19 cellular contexts compared by ENCODE assay signal in genomic region chr4:87056884-87057283, GRCh38.
DNase-seq lines count a peak whose midpoint lies in the region; ATAC-seq and TF ChIP-seq lines count a peak whose summit lies in the region.
"Had no signal": no experiment of that assay in that cellular context is flagged by ENCODE, and none has a peak within 500 bp of the region (broad histone marks: within the 10 kb centered on the region; RNA-seq: fewer than 3 reads in every experiment).

No MANE protein-coding gene starts in this region.

- 84% methylated on average over 2 of the region's 2 CpGs for WGBS in right cardiac atrium
- 85 to 95% methylated on average over 2 of the region's 2 CpGs for WGBS in endodermal cell (ENCODE audit: insufficient coverage in 1 of 2, insufficient read length in 1 of 2), 2 experiments

- no peaks in the 10 kb centered on the region for H3K9me3 ChIP-seq in right cardiac atrium (ENCODE audit: control insufficient read depth, low read length)
- H3K9me3 ChIP-seq in endodermal cell (ENCODE audit: control insufficient read depth, low read length) = no peaks in the 10 kb centered on the region
- no peaks in the 10 kb centered on the region for H3K9me3 ChIP-seq in skeletal muscle tissue (ENCODE audit: control insufficient read depth in 3 of 3, low read length in 3 of 3)
- H3K9me3 ChIP-seq in vagina = no peaks in the 10 kb centered on the region

- no peak overlapping the region for H3K9ac ChIP-seq in endodermal cell (ENCODE audit: extremely low read depth, low read length, poor library complexity, severe bottlenecking)
- H3K9ac ChIP-seq in skeletal muscle tissue (ENCODE audit: low read depth in 1 of 3, low read length in 3 of 3) = no peak overlapping the region

- no peaks in the 10 kb centered on the region for H3K27me3 Mint-ChIP-seq in endodermal cell (ENCODE audit: insufficient read depth)
- H3K27me3 Mint-ChIP-seq: type B pancreatic cell had no signal

- intact Hi-C loops in right cardiac atrium (cut with DNase I) = loop anchor here in 1 of 4 donors (10.0 kb wide), 1 partner anchor 52 kb away; no protein-coding TSS in a partner anchor
- intact Hi-C loops in Right ventricle myocardium inferior (cut with DNase I) = loop anchor here (5.0 kb wide), 2 partner anchors 35 to 50 kb away; no protein-coding TSS in a partner anchor
- intact Hi-C loops in vagina (cut with DNase I) = no loop called here

- DNase-seq in right cardiac atrium (no peak), Right ventricle myocardium inferior (ENCODE audit: missing footprints) (no peak), endodermal cell (no peak), vagina (ENCODE audit: extremely low spot score in 2 of 2) (no peak)
- no peak for DNase-seq in stimulated activated CD4-positive, alpha-beta T cell treated with anti-CD3 and anti-CD28 coated beads, Interleukin-4, amount 100 ng/mL, for 24 hours
- DNase-seq: activated CD4-positive, alpha-beta T cell treated with anti-CD3 and anti-CD28 coated beads for 1 hour; activated effector memory CD4-positive, alpha-beta T cell treated with anti-CD3 and anti-CD28 coated beads, Interleukin-2, amount 50 U/mL, for 16 hours; cortex of kidney; DMS153; foreskin melanocyte; NCI-H1417 treated with DMSO at 0.1 percent for 48 hours; NCI-H2171; NCI-H774; PC-9; stimulated activated CD4-positive, alpha-beta T cell treated with anti-CD3 and anti-CD28 coated beads, Interleukin-4, amount 100 ng/mL, for 1 hour had no signal

- H3K36me3 Mint-ChIP-seq in endodermal cell (ENCODE audit: low read depth) = peaks cover 36% of the 10 kb centered on the region

- H3K9me3 Mint-ChIP-seq in endodermal cell = no peaks in the 10 kb centered on the region
- H3K9me3 Mint-ChIP-seq: type B pancreatic cell had no signal

- ATAC-seq in right cardiac atrium (no peak), Right ventricle myocardium inferior (no peak), GM21423 (IDR thresholded peaks at IDR 0.05; ENCODE audit: unreplicated experiment) (no peak), HG02981 (IDR thresholded peaks at IDR 0.05; ENCODE audit: unreplicated experiment) (no peak)

- H3K4me3 ChIP-seq in right cardiac atrium (ENCODE audit: low read length) (no peak overlapping the region), endodermal cell (ENCODE audit: low read length) (no peak overlapping the region), skeletal muscle tissue (ENCODE audit: low read length in 3 of 3) (no peak overlapping the region), vagina (no peak overlapping the region)
- H3K4me3 ChIP-seq: PC-9 had no signal

- peak overlapping the region; percentile 14 for H3K27ac Mint-ChIP-seq in endodermal cell
- H3K27ac Mint-ChIP-seq: type B pancreatic cell had no signal

- H3K4me3 Mint-ChIP-seq in endodermal cell = no peak overlapping the region
- H3K4me3 Mint-ChIP-seq: type B pancreatic cell had no signal

- peaks cover 30% of the 10 kb centered on the region for H3K4me1 ChIP-seq in right cardiac atrium (ENCODE audit: control insufficient read depth, insufficient read depth, low read length)
- H3K4me1 ChIP-seq in endodermal cell (ENCODE audit: control insufficient read depth, insufficient read depth, low read length) = peaks cover 5% of the 10 kb centered on the region
- H3K4me1 ChIP-seq in skeletal muscle tissue (ENCODE audit: control insufficient read depth in 3 of 3, insufficient read depth in 3 of 3, low read length in 3 of 3) = peaks cover 66 to 83% (median 74%) of the 10 kb centered on the region in 3 donors
- H3K4me1 ChIP-seq in vagina = peaks cover 79% of the 10 kb centered on the region

- H3K4me1 Mint-ChIP-seq in endodermal cell = peaks cover 73% of the 10 kb centered on the region

- H3K27ac ChIP-seq in right cardiac atrium (ENCODE audit: low read length) = peak overlapping the region; percentile 48
- no peak overlapping the region for H3K27ac ChIP-seq in endodermal cell (ENCODE audit: low read depth, low read length)
- H3K27ac ChIP-seq in skeletal muscle tissue (ENCODE audit: low read depth, low read length) = peak overlapping the region; percentile 80
- H3K27ac ChIP-seq in vagina = peak overlapping the region; percentile 59

- no peak for TF ChIP-seq POLR2A in vagina (IDR thresholded peaks at IDR 0.05)

- H3K36me3 ChIP-seq in endodermal cell (ENCODE audit: control insufficient read depth, insufficient read depth, low read length) (peaks cover 51% of the 10 kb centered on the region), skeletal muscle tissue (ENCODE audit: control insufficient read depth in 3 of 3, insufficient read depth in 3 of 3, low read length in 3 of 3) (peaks cover 0 to 5% (median 0%) of the 10 kb centered on the region in 3 donors), vagina (no peaks in the 10 kb centered on the region)

- H3K27me3 ChIP-seq in right cardiac atrium (ENCODE audit: control insufficient read depth, insufficient read depth) = no peaks in the 10 kb centered on the region
- no peaks in the 10 kb centered on the region for H3K27me3 ChIP-seq in endodermal cell (ENCODE audit: control insufficient read depth, insufficient read depth, low read length, poor library complexity, severe bottlenecking)
- no peaks in the 10 kb centered on the region for H3K27me3 ChIP-seq in skeletal muscle tissue (ENCODE audit: control insufficient read depth in 3 of 3, insufficient read depth in 3 of 3, low read length in 3 of 3)
- no peaks in the 10 kb centered on the region for H3K27me3 ChIP-seq in vagina

- no peak for TF ChIP-seq CTCF in endodermal cell (conservative IDR thresholded peaks at IDR 0.05)
- no peak for TF ChIP-seq CTCF in vagina (IDR thresholded peaks at IDR 0.05)
